Comparison of ENCODE assay signal across 7 cellular contexts in the genomic region with DNA sequence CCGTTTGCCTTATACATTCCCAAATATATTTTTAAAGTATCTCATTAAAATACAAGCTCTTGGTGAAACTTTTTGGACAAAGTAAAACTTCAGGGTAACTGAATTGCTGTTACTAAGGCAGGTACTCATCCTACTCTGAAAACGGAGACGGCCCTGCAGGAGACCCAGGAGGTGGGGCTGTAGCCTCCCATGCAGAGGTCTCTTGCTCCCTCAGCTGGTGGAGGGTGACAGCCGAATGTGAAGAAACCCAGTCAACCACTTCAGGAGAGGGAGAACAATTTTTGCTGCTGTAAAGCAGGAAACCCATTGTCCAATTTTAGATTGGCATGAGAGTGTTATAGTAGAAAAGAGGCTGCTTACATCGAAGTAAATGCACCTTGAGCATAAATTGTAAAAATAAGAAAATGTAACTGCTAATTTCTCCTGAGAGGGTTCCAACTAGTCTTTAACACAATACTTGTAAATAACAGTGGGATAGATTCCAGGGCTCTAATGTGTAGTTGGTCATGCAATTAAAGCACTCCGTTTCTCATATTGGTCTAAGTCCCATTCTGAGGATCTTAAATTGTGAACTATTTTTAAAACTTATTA. TPM values are rescaled to one million over a fixed set of nuclear protein-coding genes. Genes with fewer than 3 reads are reported as not detected.
A peak's percentile ranks its signal among the peaks of the same experiment; 100 is the strongest.
DNase-seq lines count a peak whose midpoint lies in the region; ATAC-seq, FAIRE-seq and TF ChIP-seq lines count a peak whose summit lies in the region.
"Not testable (repeated sequence)": the region's sequence is repeated elsewhere in the genome, so short reads cannot be mapped to it uniquely, and the experiment has no call there.

No MANE protein-coding gene starts in this region.

- H3K4me1 Mint-ChIP-seq in osteocyte (ENCODE audit: unreplicated experiment), result not testable (repeated sequence)

- H3K27me3 Mint-ChIP-seq in osteocyte (ENCODE audit: unreplicated experiment), result peaks cover 57% of the 10 kb centered on the region

- not testable (repeated sequence) for H3K9me3 ChIP-seq in SK-N-MC (ENCODE audit: low read depth, low read length)

- FAIRE-seq in GM12892 (lab: Jason Lieb, UNC), result peak; percentile 68

- H3K27ac Mint-ChIP-seq in osteocyte (ENCODE audit: unreplicated experiment), result not testable (repeated sequence)

- not testable (repeated sequence) for H3K4me3 Mint-ChIP-seq in osteocyte (ENCODE audit: unreplicated experiment)

- not testable (repeated sequence) for H3K36me3 ChIP-seq in SK-N-MC (ENCODE audit: insufficient read depth, low read length)

- H3K36me3 Mint-ChIP-seq in osteocyte (ENCODE audit: unreplicated experiment), result not testable (repeated sequence)

- TF ChIP-seq CTCF in foreskin fibroblast (IDR thresholded peaks at IDR 0.05; ENCODE audit: low read depth, low read length) (peak; percentile 34), osteocyte (IDR thresholded peaks at IDR 0.05) (peak; percentile 58)

- peak overlapping the region; percentile 91 for H3K4me3 ChIP-seq in SK-N-MC
- H3K4me3 ChIP-seq in foreskin fibroblast (ENCODE audit: low read depth in 1 of 2, low read length in 2 of 2), result not testable (repeated sequence)

- H3K27ac ChIP-seq in SK-N-MC, result peak overlapping the region; percentile 94

- not testable (repeated sequence) for DNase-seq in GM12892 (ENCODE audit: insufficient read length); SK-N-MC (ENCODE audit: low read depth, low spot score); osteocyte (ENCODE audit: extremely low spot score, unreplicated experiment)
- DNase-seq in NCI-H1105 (lab: John Stamatoyannopoulos, UW) (peak; percentile 56), foreskin fibroblast (peak; percentile 17 to 61)
- peak; percentile 24 for DNase-seq in activated effector memory CD4-positive, alpha-beta T cell treated with Interleukin-2 at 50 U/mL for 16 hours

- not testable (repeated sequence) for TF ChIP-seq POLR2A in GM12892 (IDR thresholded peaks at IDR 0.05; ENCODE audit: low read depth, low read length)

- not testable (repeated sequence) for H3K9me3 Mint-ChIP-seq in osteocyte (ENCODE audit: unreplicated experiment)

- peak; percentile 96 for ATAC-seq in HG02642 (IDR thresholded peaks at IDR 0.05; ENCODE audit: poor library complexity, unreplicated experiment)

- H3K9ac ChIP-seq in SK-N-MC (ENCODE audit: insufficient read length), result peak overlapping the region; percentile 14

RNA-seq across cellular contexts. Expression of gene BDP1, which starts 8.1 kb away (rescaled TPM):
- polyA plus RNA-seq in GM12892 (2012; ENCODE audit: missing spikeins), result 15.1 TPM
- 23.6 and 23.7 TPM in 2 replicates for total RNA-seq in osteocyte
